ENCODE assay signal across 14 cellular contexts in the genomic region with DNA sequence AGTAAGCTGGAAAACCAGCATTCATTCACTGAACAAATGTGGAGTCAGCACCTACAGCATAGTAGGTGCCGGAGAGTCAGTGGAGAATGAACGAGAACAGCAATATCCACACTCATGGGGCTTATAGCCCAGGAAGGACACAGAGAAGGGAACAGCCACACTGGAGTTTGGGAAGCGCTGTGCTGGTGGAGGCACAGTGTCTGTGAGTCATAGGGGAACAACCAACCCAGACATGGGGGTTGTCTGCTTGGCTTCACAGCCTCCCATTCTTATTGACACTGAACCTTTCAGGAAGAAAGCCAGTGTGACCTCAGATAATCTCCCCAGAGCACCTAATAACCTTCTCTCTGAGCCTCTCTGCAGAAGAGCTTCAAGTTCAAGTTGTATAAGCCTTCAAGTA.
"Had no signal": no experiment of that assay in that cellular context is flagged by ENCODE, and none has a peak within 500 bp of the region (broad histone marks: within the 10 kb centered on the region; RNA-seq: fewer than 3 reads in every experiment).

No MANE protein-coding gene starts in this region.

- H3K27me3 ChIP-seq: vagina had no signal

- H3K27ac Mint-ChIP-seq: activated B cell treated with CpG ODN at 0.5 μM for 24 hours; activated CD4-positive, alpha-beta T cell treated with anti-CD3 and anti-CD28 coated beads, Interleukin-2, amount 10 ng/mL, durations not matched to agents 24 days and 14 days; activated naive CD4-positive, alpha-beta T cell treated with anti-CD3 and anti-CD28 coated beads for 36 hours; naive thymus-derived CD4-positive, alpha-beta T cell had no signal

- H3K4me3 Mint-ChIP-seq: activated B cell treated with CpG ODN at 0.5 μM for 24 hours; activated CD4-positive, alpha-beta T cell treated with anti-CD3 and anti-CD28 coated beads, Interleukin-2, amount 10 ng/mL, durations not matched to agents 24 days and 14 days; activated naive CD4-positive, alpha-beta T cell treated with anti-CD3 and anti-CD28 coated beads for 36 hours; central memory CD8-positive, alpha-beta T cell; naive thymus-derived CD4-positive, alpha-beta T cell had no signal

- DNase-seq: activated B cell treated with CpG ODN at 0.5 μM for 24 hours; activated CD4-positive, alpha-beta T cell treated with anti-CD3 and anti-CD28 coated beads, Interleukin-2, amount 10 ng/mL, durations not matched to agents 24 days and 14 days; activated CD8-positive, alpha-beta memory T cell treated with anti-CD3 and anti-CD28 coated beads for 24 hours; activated naive CD4-positive, alpha-beta T cell treated with anti-CD3 and anti-CD28 coated beads for 36 hours; effector memory CD4-positive, alpha-beta T cell; hippocampal formation; naive thymus-derived CD4-positive, alpha-beta T cell; right cardiac atrium had no signal

- H3K36me3 Mint-ChIP-seq: naive thymus-derived CD4-positive, alpha-beta T cell had no signal

- H3K27ac ChIP-seq: epithelial cell of prostate, neutrophil, vagina had no signal

- H3K4me1 ChIP-seq: vagina had no signal

- H3K4me3 ChIP-seq: lung, smooth muscle cell, vagina had no signal

- ATAC-seq: naive thymus-derived CD4-positive, alpha-beta T cell; right cardiac atrium had no signal

- H3K4me1 Mint-ChIP-seq: activated B cell treated with CpG ODN at 0.5 μM for 24 hours; activated CD4-positive, alpha-beta T cell treated with anti-CD3 and anti-CD28 coated beads, Interleukin-2, amount 10 ng/mL, durations not matched to agents 24 days and 14 days; central memory CD8-positive, alpha-beta T cell; naive thymus-derived CD4-positive, alpha-beta T cell had no signal

- H3K4me2 ChIP-seq: smooth muscle cell had no signal

- H3K36me3 ChIP-seq: neutrophil, vagina had no signal

- H3K9me3 Mint-ChIP-seq: activated B cell treated with CpG ODN at 0.5 μM for 24 hours; activated CD4-positive, alpha-beta T cell treated with anti-CD3 and anti-CD28 coated beads, Interleukin-2, amount 10 ng/mL, durations not matched to agents 24 days and 14 days; activated naive CD4-positive, alpha-beta T cell treated with anti-CD3 and anti-CD28 coated beads for 36 hours; central memory CD8-positive, alpha-beta T cell; naive thymus-derived CD4-positive, alpha-beta T cell had no signal

- H3K9me3 ChIP-seq: neutrophil, vagina had no signal
